ENCODE assay signal across 21 cellular contexts in the genomic region with DNA sequence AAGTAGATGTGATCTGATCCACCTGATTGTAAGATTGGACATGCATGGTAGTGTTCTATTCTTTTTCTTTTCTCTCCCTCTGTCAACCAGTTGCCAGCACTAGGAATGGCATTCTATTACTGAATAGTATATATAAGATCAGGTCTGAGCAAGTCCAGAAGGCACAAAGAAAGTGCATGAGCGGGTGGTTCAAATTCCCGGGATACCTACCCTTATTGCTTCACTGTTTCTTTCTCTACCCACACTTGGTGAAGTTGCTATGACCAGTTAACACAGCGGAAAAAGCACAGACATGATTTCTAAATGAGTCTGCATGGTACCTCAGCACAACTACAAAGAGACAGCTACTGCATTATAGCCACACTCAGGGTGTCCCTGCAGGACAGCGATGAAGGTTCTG.
"Had no signal": no experiment of that assay in that cellular context is flagged by ENCODE, and none has a peak within 500 bp of the region (broad histone marks: within the 10 kb centered on the region; RNA-seq: fewer than 3 reads in every experiment).

No MANE protein-coding gene starts in this region.

- H2AFZ ChIP-seq: neural progenitor cell had no signal

- H3K4me2 ChIP-seq: neural progenitor cell had no signal

- H3K9ac ChIP-seq: neural progenitor cell had no signal

- H3K27me3 ChIP-seq: neural progenitor cell, right atrium auricular region, tibial nerve, upper lobe of right lung, uterus had no signal

- H3K4me1 ChIP-seq: neural progenitor cell, prostate gland, right atrium auricular region, tibial nerve, upper lobe of right lung, uterus had no signal

- H3K4me3 ChIP-seq: neural progenitor cell, prostate gland, right atrium auricular region, thoracic aorta, tibial nerve, upper lobe of right lung, uterus had no signal

- H3K36me3 ChIP-seq: neural progenitor cell, prostate gland, right atrium auricular region, thoracic aorta, tibial nerve, upper lobe of right lung, uterus had no signal

- H3K27ac ChIP-seq: neural progenitor cell, prostate gland, right atrium auricular region, thoracic aorta, tibial nerve, upper lobe of right lung, uterus had no signal

- FAIRE-seq: endometrium, frontal cortex, kidney had no signal

- DNase-seq: cortex of kidney; effector memory CD8-positive, alpha-beta T cell; hypothalamus; immature natural killer cell; kidney; mesendoderm; midbrain; naive thymus-derived CD4-positive, alpha-beta T cell; nucleus accumbens; stimulated activated CD4-positive, alpha-beta T cell treated with anti-CD3 and anti-CD28 coated beads, Interleukin-2, amount 100 ng/mL, for 24 hours; stimulated activated CD4-positive, alpha-beta T cell treated with anti-CD3 and anti-CD28 coated beads, Interleukin-4, amount 100 ng/mL, for 24 hours; stimulated activated naive CD4-positive, alpha-beta T cell treated with Interleukin-2 at 50 U/mL for 16 hours; upper lobe of right lung; uterus had no signal

- H3K9me3 ChIP-seq: prostate gland, right atrium auricular region, thoracic aorta, tibial nerve, upper lobe of right lung, uterus had no signal
